9 cellular contexts compared by ENCODE assay signal in genomic region chr14:60064491-60065072, GRCh38. TPM values are rescaled to one million over a fixed set of nuclear protein-coding genes. Genes with fewer than 3 reads are reported as not detected.
A peak's percentile ranks its signal among the peaks of the same experiment; 100 is the strongest.
DNase-seq lines count a peak whose midpoint lies in the region; ATAC-seq, FAIRE-seq and TF ChIP-seq lines count a peak whose summit lies in the region.
"Had no signal": no experiment of that assay in that cellular context is flagged by ENCODE, and none has a peak within 500 bp of the region (broad histone marks: within the 10 kb centered on the region; RNA-seq: fewer than 3 reads in every experiment).

No MANE protein-coding gene starts in this region.

- no peak overlapping the region for H3K4me3 ChIP-seq in thoracic aorta
- H3K4me3 ChIP-seq: BLaER1 had no signal

- peak; percentile 6 for DNase-seq in DMS153 treated with DMSO at 0.1 percent for 48 hours (lab: John Stamatoyannopoulos, UW; ENCODE audit: unreplicated experiment)
- DNase-seq in DMS153 (lab: John Stamatoyannopoulos, UW): no peak
- peak; percentile 2 for DNase-seq in HT-29 (ENCODE audit: low spot score)
- peak; percentile 15 for DNase-seq in glomerular visceral epithelial cell (ENCODE audit: extremely low spot score)
- DNase-seq in thoracic aorta (ENCODE audit: low spot score): no peak

- H3K27ac ChIP-seq in thoracic aorta: no peak overlapping the region
- H3K27ac ChIP-seq: BLaER1 had no signal

- H3K36me3 ChIP-seq in thoracic aorta: no peaks in the 10 kb centered on the region
- H3K36me3 ChIP-seq: BLaER1 had no signal

- ATAC-seq in thoracic aorta (ENCODE audit: insufficient number of reproducible peaks, low FRiP score, low read depth) (no peak), HG03460 (IDR thresholded peaks at IDR 0.05; ENCODE audit: unreplicated experiment) (no peak), HG03354 (IDR thresholded peaks at IDR 0.05; ENCODE audit: poor library complexity, severe bottlenecking, unreplicated experiment) (no peak)

- H3K9me3 ChIP-seq in thoracic aorta: no peaks in the 10 kb centered on the region
- H3K9me3 ChIP-seq: BLaER1 had no signal

- no peaks in the 10 kb centered on the region for H3K4me1 ChIP-seq in thoracic aorta (ENCODE audit: control insufficient read depth in 1 of 2, low read depth in 2 of 2)
- H3K4me1 ChIP-seq: BLaER1 had no signal

- peak; percentile 51 for TF ChIP-seq CTCF in thoracic aorta (IDR thresholded peaks at IDR 0.05)

- peak; percentile 95 for FAIRE-seq in TTC549 (lab: Jason Lieb, UNC)

- H3K27me3 ChIP-seq in thoracic aorta (replicated peaks; ENCODE audit: insufficient read depth): no peaks in the 10 kb centered on the region
- H3K27me3 ChIP-seq: BLaER1 had no signal

RNA-seq across cellular contexts. Expression of gene PCNX4, which starts 27.1 kb away (rescaled TPM):
- total RNA-seq in HT-29 (2014; rRNA removed; shearing (Covaris generic)): 8.2 and 32.9 TPM in 2 replicates
- 10 to 100 TPM; 26.7 to 73.2 TPM for total RNA-seq in thoracic aorta

Comparison
In these comparisons a context has a peak if more than half of its experiments do, and no peak if none do; other contexts are left out.
1. DNase-seq: peak in DMS153 treated with DMSO at 0.1 percent for 48 hours (single experiment), HT-29 (single experiment) and glomerular visceral epithelial cell (single experiment); none in DMS153 (single experiment) and thoracic aorta (single experiment).